ENCODE assay signal across 2 cellular contexts in genomic region chr1:30693366-30693765, GRCh38.
TF ChIP-seq lines count a peak whose summit lies in the region.

No MANE protein-coding gene starts in this region.

TF ChIP-seq in GM23338, 12 proteins besides CTCF, POLR2A, EP300 and RAD21:
- no peak for TF ChIP-seq STAT1 (IDR thresholded peaks at IDR 0.05; ENCODE audit: unreplicated experiment)
- no peak for TF ChIP-seq EZH2 (IDR thresholded peaks at IDR 0.05; ENCODE audit: low read depth, unreplicated experiment)
- no peak for TF ChIP-seq JUNB (IDR thresholded peaks at IDR 0.05; ENCODE audit: unreplicated experiment)
- TF ChIP-seq ZNF462 (CRISPR knock-in tag; IDR thresholded peaks at IDR 0.05), result no peak
- no peak for TF ChIP-seq NANOG (IDR thresholded peaks at IDR 0.05; ENCODE audit: borderline replicate concordance)
- no peak for TF ChIP-seq REST (IDR thresholded peaks at IDR 0.05; ENCODE audit: unreplicated experiment)
- no peak for TF ChIP-seq EZH2phosphoT487 (IDR thresholded peaks at IDR 0.05; ENCODE audit: unreplicated experiment)
- TF ChIP-seq ZNF114 (CRISPR knock-in tag; IDR thresholded peaks at IDR 0.05), result no peak
- no peak for TF ChIP-seq POLR2AphosphoS5 (IDR thresholded peaks at IDR 0.05; ENCODE audit: low read depth)
- no peak for TF ChIP-seq CREB1 (CRISPR knock-in tag; IDR thresholded peaks at IDR 0.05; ENCODE audit: low read depth)
- no peak for TF ChIP-seq ZNF331 (CRISPR knock-in tag; IDR thresholded peaks at IDR 0.05; ENCODE audit: low read depth)
- no peak for TF ChIP-seq ETS1 (IDR thresholded peaks at IDR 0.05)

TF ChIP-seq in H1, 55 proteins besides CTCF, POLR2A, EP300 and RAD21:
- TF ChIP-seq KDM4A (IDR thresholded peaks at IDR 0.05; ENCODE audit: low read depth, low read length, severe bottlenecking), result no peak
- TF ChIP-seq FOSL1 (IDR thresholded peaks at IDR 0.05; ENCODE audit: insufficient read depth, low read depth, low read length), result no peak
- no peak for TF ChIP-seq BACH1 (IDR thresholded peaks at IDR 0.05; ENCODE audit: low read length)
- TF ChIP-seq TBP (IDR thresholded peaks at IDR 0.05; ENCODE audit: low read depth, low read length), result no peak
- no peak for TF ChIP-seq SIX5 (IDR thresholded peaks at IDR 0.05; ENCODE audit: low read depth, low read length)
- TF ChIP-seq EGR1 (IDR thresholded peaks at IDR 0.05; ENCODE audit: borderline replicate concordance, low read depth, low read length), result no peak
- TF ChIP-seq RNF2 (IDR thresholded peaks at IDR 0.05; ENCODE audit: borderline replicate concordance, low read depth, low read length, missing control alignments, poor library complexity, severe bottlenecking), result no peak
